Comparison of ENCODE assay signal across 8 cellular contexts in genomic region chr18:47930086-47930843, GRCh38. TPM values are rescaled to one million over a fixed set of nuclear protein-coding genes. Genes with fewer than 3 reads are reported as not detected.
DNase-seq lines count a peak whose midpoint lies in the region; FAIRE-seq and TF ChIP-seq lines count a peak whose summit lies in the region.

TSS of gene SMAD2 (minus strand) at chr18:47930659. CDS start at chr18:47896756, 33,903 bp downstream.

- H3K36me3 ChIP-seq in HEK293 (ENCODE audit: control insufficient read depth in 2 of 2, insufficient read depth in 1 of 2, low read length in 2 of 2) (no peaks in the 10 kb centered on the region; a peak in 1 of 3 replicates), right atrium auricular region (no peaks in the 10 kb centered on the region)

- no peaks in the 10 kb centered on the region for H3K27me3 ChIP-seq in right atrium auricular region

- H3K27ac Mint-ChIP-seq in T-helper 1 cell treated with Interleukin-12 subunit alpha and Interleukin-12 subunit beta and Interleukin-4 antibody, amounts not matched to agents 30 μg/mL and 1 μg/mL, for 36 hours = peak within 1 kb of the TSS; percentile 80

- CTCF ChIA-PET in HEK293 (lab: Yijun Ruan, JAX) = interaction anchor here (0.6 to 1.4 kb wide), 3 partner anchors 40 to 67 kb away, joined by 3 read pairs; no protein-coding TSS in a partner anchor

- H3K4me3 ChIP-seq in GM08714 (ENCODE audit: low read length) (peak within 1 kb of the TSS; percentile 95), HEK293 (ENCODE audit: low read depth, low read length) (peak within 1 kb of the TSS; percentile 78), right atrium auricular region (peak within 1 kb of the TSS; percentile 82 to 92)

- POLR2A ChIA-PET in HEK293 (lab: Yijun Ruan, JAX) = interaction anchor here (0.5 to 1.8 kb wide), 15 partner anchors 12 to 224 kb away, joined by 3 to 9 read pairs (median 4); no protein-coding TSS in a partner anchor

- H3K27me3 Mint-ChIP-seq in T-helper 1 cell treated with Interleukin-12 subunit alpha and Interleukin-12 subunit beta and Interleukin-4 antibody, amounts not matched to agents 30 μg/mL and 1 μg/mL, for 36 hours (ENCODE audit: low read depth) = peaks cover 18% of the 10 kb centered on the region

- H3K4me1 Mint-ChIP-seq in T-helper 1 cell treated with Interleukin-12 subunit alpha and Interleukin-12 subunit beta and Interleukin-4 antibody, amounts not matched to agents 30 μg/mL and 1 μg/mL, for 36 hours (ENCODE audit: low read depth) = peaks cover 42% of the 10 kb centered on the region

- H3K27ac ChIP-seq in HEK293 (ENCODE audit: extremely low read depth, low read depth, low read length) (peak within 1 kb of the TSS; percentile 99), right atrium auricular region (peak within 1 kb of the TSS; percentile 95 to 99)

- no peaks in the 10 kb centered on the region for H3K9me3 ChIP-seq in HEK293 (ENCODE audit: control insufficient read depth, insufficient read depth, low read depth, low read length)
- H3K9me3 ChIP-seq in right atrium auricular region = no peaks in the 10 kb centered on the region

- H3K4me1 ChIP-seq in HEK293 (ENCODE audit: control insufficient read depth, insufficient read depth, low read length) (peaks cover 22% of the 10 kb centered on the region), right atrium auricular region (peaks cover 0 to 45% of the 10 kb centered on the region in 2 donors)

- DNase-seq in MV-4-11 (lab: John Stamatoyannopoulos, UW) (peak; percentile 62), amniotic stem cell (lab: John Stamatoyannopoulos, UW) (peak; percentile 59), right atrium auricular region (ENCODE audit: low spot score) (peak; percentile 79), putamen (ENCODE audit: low spot score) (peak; percentile 84), urothelium cell line (ENCODE audit: low spot score) (peak; percentile 76)

- no peaks in the 10 kb centered on the region for H3K9me3 Mint-ChIP-seq in T-helper 1 cell treated with Interleukin-12 subunit alpha and Interleukin-12 subunit beta and Interleukin-4 antibody, amounts not matched to agents 30 μg/mL and 1 μg/mL, for 36 hours

- H3K36me3 Mint-ChIP-seq in T-helper 1 cell treated with Interleukin-12 subunit alpha and Interleukin-12 subunit beta and Interleukin-4 antibody, amounts not matched to agents 30 μg/mL and 1 μg/mL, for 36 hours (ENCODE audit: low read depth) = peaks cover 15% of the 10 kb centered on the region

- no peak for TF ChIP-seq CTCF in HEK293 (tag by site-specific recombination; IDR thresholded peaks at IDR 0.05)
- TF ChIP-seq CTCF in right atrium auricular region (IDR thresholded peaks at IDR 0.05) = no peak

- FAIRE-seq in urothelium cell line (lab: Jason Lieb, UNC) = no peak

- peak within 1 kb of the TSS; percentile 83 for H3K4me3 Mint-ChIP-seq in T-helper 1 cell treated with Interleukin-12 subunit alpha and Interleukin-12 subunit beta and Interleukin-4 antibody, amounts not matched to agents 30 μg/mL and 1 μg/mL, for 36 hours

TF ChIP-seq in HEK293, 187 proteins besides CTCF, POLR2A, EP300 and RAD21 (continues in another document):
- TF ChIP-seq ZNF398 (tag by site-specific recombination; IDR thresholded peaks at IDR 0.05) = peak; percentile 97
- no peak for TF ChIP-seq ZNF426 (tag by site-specific recombination; IDR thresholded peaks at IDR 0.05)
- TF ChIP-seq, protein P1, sequence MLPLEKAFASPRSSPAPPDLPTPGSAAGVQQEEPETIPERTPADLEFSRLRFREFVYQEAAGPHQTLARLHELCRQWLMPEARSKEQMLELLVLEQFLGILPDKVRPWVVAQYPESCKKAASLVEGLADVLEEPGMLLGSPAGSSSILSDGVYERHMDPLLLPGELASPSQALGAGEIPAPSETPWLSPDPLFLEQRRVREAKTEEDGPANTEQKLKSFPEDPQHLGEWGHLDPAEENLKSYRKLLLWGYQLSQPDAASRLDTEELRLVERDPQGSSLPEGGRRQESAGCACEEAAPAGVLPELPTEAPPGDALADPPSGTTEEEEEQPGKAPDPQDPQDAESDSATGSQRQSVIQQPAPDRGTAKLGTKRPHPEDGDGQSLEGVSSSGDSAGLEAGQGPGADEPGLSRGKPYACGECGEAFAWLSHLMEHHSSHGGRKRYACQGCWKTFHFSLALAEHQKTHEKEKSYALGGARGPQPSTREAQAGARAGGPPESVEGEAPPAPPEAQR (tag by site-specific recombination; IDR thresholded peaks at IDR 0.05) = no peak
- TF ChIP-seq ZBTB11 (tag by site-specific recombination; conservative IDR thresholded peaks at IDR 0.05; ENCODE audit: low read depth) = peak; percentile 80
- TF ChIP-seq, protein P2, sequence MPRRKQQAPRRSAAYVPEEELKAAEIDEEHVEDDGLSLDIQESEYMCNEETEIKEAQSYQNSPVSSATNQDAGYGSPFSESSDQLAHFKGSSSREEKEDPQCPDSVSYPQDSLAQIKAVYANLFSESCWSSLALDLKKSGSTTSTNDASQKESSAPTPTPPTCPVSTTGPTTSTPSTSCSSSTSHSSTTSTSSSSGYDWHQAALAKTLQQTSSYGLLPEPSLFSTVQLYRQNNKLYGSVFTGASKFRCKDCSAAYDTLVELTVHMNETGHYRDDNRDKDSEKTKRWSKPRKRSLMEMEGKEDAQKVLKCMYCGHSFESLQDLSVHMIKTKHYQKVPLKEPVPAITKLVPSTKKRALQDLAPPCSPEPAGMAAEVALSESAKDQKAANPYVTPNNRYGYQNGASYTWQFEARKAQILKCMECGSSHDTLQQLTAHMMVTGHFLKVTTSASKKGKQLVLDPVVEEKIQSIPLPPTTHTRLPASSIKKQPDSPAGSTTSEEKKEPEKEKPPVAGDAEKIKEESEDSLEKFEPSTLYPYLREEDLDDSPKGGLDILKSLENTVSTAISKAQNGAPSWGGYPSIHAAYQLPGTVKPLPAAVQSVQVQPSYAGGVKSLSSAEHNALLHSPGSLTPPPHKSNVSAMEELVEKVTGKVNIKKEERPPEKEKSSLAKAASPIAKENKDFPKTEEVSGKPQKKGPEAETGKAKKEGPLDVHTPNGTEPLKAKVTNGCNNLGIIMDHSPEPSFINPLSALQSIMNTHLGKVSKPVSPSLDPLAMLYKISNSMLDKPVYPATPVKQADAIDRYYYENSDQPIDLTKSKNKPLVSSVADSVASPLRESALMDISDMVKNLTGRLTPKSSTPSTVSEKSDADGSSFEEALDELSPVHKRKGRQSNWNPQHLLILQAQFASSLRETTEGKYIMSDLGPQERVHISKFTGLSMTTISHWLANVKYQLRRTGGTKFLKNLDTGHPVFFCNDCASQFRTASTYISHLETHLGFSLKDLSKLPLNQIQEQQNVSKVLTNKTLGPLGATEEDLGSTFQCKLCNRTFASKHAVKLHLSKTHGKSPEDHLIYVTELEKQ (tag by site-specific recombination; IDR thresholded peaks at IDR 0.05; ENCODE audit: borderline replicate concordance) = no peak

RNA-seq across cellular contexts. Expression of gene SMAD2, which starts in this region (rescaled TPM):
- 10 to 100 TPM; 54.8 to 81.1 TPM for total RNA-seq in right atrium auricular region

Comparison
In these comparisons a context has a peak if more than half of its experiments do, and no peak if none do; other contexts are left out.
1. Peak in every context shown above with its lines: DNase-seq, H3K4me3 ChIP-seq and H3K27ac ChIP-seq.